Comparison of ENCODE assay signal across 24 cellular contexts in the genomic region with DNA sequence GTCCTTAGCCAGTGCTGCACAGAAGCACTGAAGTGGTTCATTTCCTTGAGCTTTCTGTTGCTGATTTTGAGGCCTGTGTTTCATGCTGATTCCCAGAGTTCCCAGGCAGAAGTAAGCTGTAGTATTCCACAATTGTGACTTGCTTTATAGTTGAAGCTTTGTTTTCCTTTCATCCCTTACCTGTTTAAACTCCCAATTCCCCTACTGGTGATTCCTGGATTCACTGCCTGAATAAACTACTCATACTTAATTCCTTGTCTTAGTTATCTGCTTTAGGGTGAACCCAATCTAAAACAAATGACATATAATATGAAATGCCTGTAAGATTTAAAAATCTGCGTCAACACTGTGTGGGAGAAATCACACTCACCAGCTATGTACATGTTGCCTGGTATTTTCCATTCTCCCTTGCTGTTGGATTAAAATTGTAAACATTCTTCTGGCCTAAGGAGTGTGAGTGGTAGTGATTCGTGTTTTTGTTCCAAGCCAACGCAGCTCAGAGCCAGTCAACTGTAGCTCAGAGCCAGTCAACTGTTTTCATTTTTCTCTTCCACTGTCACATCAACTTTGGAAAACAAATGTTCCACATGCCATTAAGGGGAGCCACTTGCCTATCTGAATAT.
"Had no signal": no experiment of that assay in that cellular context is flagged by ENCODE, and none has a peak within 500 bp of the region (broad histone marks: within the 10 kb centered on the region; RNA-seq: fewer than 3 reads in every experiment).

No MANE protein-coding gene starts in this region.

- H3K9me3 ChIP-seq: breast epithelium, gastrocnemius medialis, neutrophil had no signal

- H3K4me1 ChIP-seq: breast epithelium, gastrocnemius medialis had no signal

- H3K4me3 Mint-ChIP-seq: activated T-helper 17 cell treated with anti-CD3 and anti-CD28 coated beads, Interleukin-2, amount 50 U/mL, for 72 hours; dendritic cell treated with granulocyte-macrophage colony-stimulating factor and Interleukin-4, amounts not matched to agents 40 ng/mL and 50 ng/mL, for 4 days; memory B cell; naive thymus-derived CD8-positive, alpha-beta T cell; T-cell; type B pancreatic cell had no signal

- H3K27ac Mint-ChIP-seq: activated T-helper 17 cell treated with anti-CD3 and anti-CD28 coated beads, Interleukin-2, amount 50 U/mL, for 72 hours; dendritic cell treated with granulocyte-macrophage colony-stimulating factor and Interleukin-4, amounts not matched to agents 40 ng/mL and 50 ng/mL, for 4 days; memory B cell; naive thymus-derived CD8-positive, alpha-beta T cell; T-cell; type B pancreatic cell had no signal

- ATAC-seq: activated T-helper 17 cell treated with anti-CD3 and anti-CD28 coated beads, Interleukin-2, amount 50 U/mL, for 72 hours; gastrocnemius medialis; left ventricle myocardium superior; naive thymus-derived CD8-positive, alpha-beta T cell; right cardiac atrium; stimulated activated naive CD8-positive, alpha-beta T cell treated with anti-CD3 and anti-CD28 coated beads, Interleukin-15, Interleukin-2, amounts not matched to agents 100 U/mL and 50 U/mL, for 24 hours; T-cell had no signal

- H3K9me3 Mint-ChIP-seq: activated T-helper 17 cell treated with anti-CD3 and anti-CD28 coated beads, Interleukin-2, amount 50 U/mL, for 72 hours; dendritic cell treated with granulocyte-macrophage colony-stimulating factor and Interleukin-4, amounts not matched to agents 40 ng/mL and 50 ng/mL, for 4 days; memory B cell; naive thymus-derived CD8-positive, alpha-beta T cell; T-cell; type B pancreatic cell had no signal

- H3K4me1 Mint-ChIP-seq: activated T-helper 17 cell treated with anti-CD3 and anti-CD28 coated beads, Interleukin-2, amount 50 U/mL, for 72 hours; memory B cell; naive thymus-derived CD8-positive, alpha-beta T cell; T-cell had no signal

- H3K36me3 ChIP-seq: breast epithelium, gastrocnemius medialis, neutrophil had no signal

- DNase-seq: activated CD4-positive, CD25-positive, alpha-beta regulatory T cell treated with anti-CD3 and anti-CD28 coated beads, Interleukin-2, amount 50 U/mL, for 72 hours; activated naive CD4-positive, alpha-beta T cell treated with Interleukin-2 at 50 U/mL for 16 hours; activated T-cell treated with anti-CD3 and anti-CD28 coated beads for 4 hours; aorta; cerebellar nuclear complex; effector memory CD4-positive, alpha-beta T cell; gastrocnemius medialis; islet precursor cell; left ventricle myocardium superior; naive thymus-derived CD8-positive, alpha-beta T cell; posterior cingulate gyrus; right cardiac atrium; small intestine; stimulated activated CD4-positive, alpha-beta T cell treated with anti-CD3 and anti-CD28 coated beads, Interleukin-4, amount 100 ng/mL, for 4 hours; stimulated activated CD8-positive, alpha-beta memory T cell treated with anti-CD3 and anti-CD28 coated beads, Interleukin-4, amount 100 ng/mL, for 48 hours; stimulated activated naive CD8-positive, alpha-beta T cell treated with anti-CD3 and anti-CD28 coated beads, Interleukin-15, Interleukin-2, amounts not matched to agents 100 U/mL and 50 U/mL, for 24 hours; T-cell; T-helper 9 cell had no signal

- H3K27me3 ChIP-seq: breast epithelium, gastrocnemius medialis, neutrophil had no signal

- H3K27ac ChIP-seq: breast epithelium, gastrocnemius medialis, neutrophil had no signal

- H3K4me3 ChIP-seq: breast epithelium, gastrocnemius medialis had no signal

- H3K36me3 Mint-ChIP-seq: memory B cell; naive thymus-derived CD8-positive, alpha-beta T cell; T-cell; type B pancreatic cell had no signal

- H3K27me3 Mint-ChIP-seq: activated T-helper 17 cell treated with anti-CD3 and anti-CD28 coated beads, Interleukin-2, amount 50 U/mL, for 72 hours; dendritic cell treated with granulocyte-macrophage colony-stimulating factor and Interleukin-4, amounts not matched to agents 40 ng/mL and 50 ng/mL, for 4 days; memory B cell; naive thymus-derived CD8-positive, alpha-beta T cell; T-cell; type B pancreatic cell had no signal
